Comparison of ENCODE assay signal across 8 cellular contexts in the genomic region with DNA sequence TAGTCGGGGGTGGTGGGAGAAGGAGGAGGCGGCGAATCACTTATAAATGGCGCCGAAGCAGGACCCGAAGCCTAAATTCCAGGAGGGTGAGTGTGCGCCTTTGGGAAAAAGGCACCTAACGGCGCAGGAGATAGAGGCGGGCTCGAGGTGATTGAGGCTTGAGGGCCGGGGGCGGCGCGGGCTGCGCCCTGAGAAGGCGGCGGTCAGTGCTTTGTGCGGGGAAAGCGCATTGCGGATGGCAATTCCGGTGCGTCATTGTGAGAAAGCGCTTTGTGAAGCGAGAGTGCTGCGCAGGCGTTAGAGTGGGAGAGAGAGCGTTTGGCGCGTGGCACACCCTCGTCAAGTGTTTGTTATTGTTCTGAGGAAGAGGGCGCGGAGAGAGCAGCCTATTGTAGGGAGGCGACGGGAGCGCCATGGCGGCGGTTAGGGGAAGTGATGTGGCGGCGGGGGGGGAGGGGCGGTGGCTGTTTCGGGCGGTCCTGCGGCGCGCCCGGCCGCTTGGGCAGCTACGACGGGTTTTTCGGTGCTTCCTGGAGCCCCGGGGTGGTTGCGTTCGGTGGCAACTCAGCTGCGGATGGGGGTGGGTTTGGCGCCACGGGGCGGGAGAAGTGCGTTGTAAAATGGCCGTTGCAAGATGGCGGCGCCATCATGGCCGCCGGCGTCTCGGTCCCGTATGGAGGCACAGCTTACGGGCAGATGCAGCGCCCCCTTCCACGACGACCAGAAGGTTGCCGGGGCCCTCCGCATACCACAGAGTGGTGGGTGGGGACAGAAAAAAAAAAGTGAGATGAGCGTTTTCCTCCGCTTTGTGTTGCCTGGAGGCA. TPM values are rescaled to one million over a fixed set of nuclear protein-coding genes. Genes with fewer than 3 reads are reported as not detected.
A peak's percentile ranks its signal among the peaks of the same experiment; 100 is the strongest.
DNase-seq lines count a peak whose midpoint lies in the region; ATAC-seq, FAIRE-seq and TF ChIP-seq lines count a peak whose summit lies in the region.

No MANE protein-coding gene starts in this region.

- no peaks in the 10 kb centered on the region for H3K9me3 Mint-ChIP-seq in activated T-helper 2 cell treated with anti-CD3 and anti-CD28 coated beads, Interferon-gamma antibody, Interleukin-2, Interleukin-4, amounts not matched to agents 10 μg/mL and 5 μg/mL and 100 μg/mL, durations not matched to agents 14 hours and 24 hours and 36 hours
- no peaks in the 10 kb centered on the region for H3K9me3 Mint-ChIP-seq in nephron progenitor cell

- no peaks in the 10 kb centered on the region for H3K27me3 Mint-ChIP-seq in activated T-helper 2 cell treated with anti-CD3 and anti-CD28 coated beads, Interferon-gamma antibody, Interleukin-2, Interleukin-4, amounts not matched to agents 10 μg/mL and 5 μg/mL and 100 μg/mL, durations not matched to agents 14 hours and 24 hours and 36 hours (ENCODE audit: low read depth)
- H3K27me3 Mint-ChIP-seq in nephron progenitor cell (ENCODE audit: low read depth, poor library complexity): peaks cover 3% of the 10 kb centered on the region

- peaks cover 27% of the 10 kb centered on the region for H3K36me3 Mint-ChIP-seq in activated T-helper 2 cell treated with anti-CD3 and anti-CD28 coated beads, Interferon-gamma antibody, Interleukin-2, Interleukin-4, amounts not matched to agents 10 μg/mL and 5 μg/mL and 100 μg/mL, durations not matched to agents 14 hours and 24 hours and 36 hours (ENCODE audit: low read depth)
- peaks cover 28% of the 10 kb centered on the region for H3K36me3 Mint-ChIP-seq in nephron progenitor cell (ENCODE audit: low read depth)

- ATAC-seq in GM21825 (IDR thresholded peaks at IDR 0.05; ENCODE audit: unreplicated experiment): peak; percentile 58
- ATAC-seq in stimulated activated naive CD8-positive, alpha-beta T cell treated with anti-CD3 and anti-CD28 coated beads, Interleukin-15, Interleukin-2, amounts not matched to agents 100 U/mL and 50 U/mL, for 24 hours: peak; percentile 79

- H3K4me3 ChIP-seq in fibroblast of pulmonary artery (replicated peaks; ENCODE audit: low read depth, low read length): peak overlapping the region; percentile 99

- peak overlapping the region; percentile 100 for H3K27ac Mint-ChIP-seq in activated T-helper 2 cell treated with anti-CD3 and anti-CD28 coated beads, Interferon-gamma antibody, Interleukin-2, Interleukin-4, amounts not matched to agents 10 μg/mL and 5 μg/mL and 100 μg/mL, durations not matched to agents 14 hours and 24 hours and 36 hours
- peak overlapping the region; percentile 100 for H3K27ac Mint-ChIP-seq in nephron progenitor cell

- DNase-seq in Daoy (ENCODE audit: low read depth) (peak; percentile 93), Kasumi-1 (lab: John Stamatoyannopoulos, UW) (peak; percentile 75 to 82), RCC 7860 (ENCODE audit: low spot score) (peak; percentile 65), fibroblast of pulmonary artery (ENCODE audit: low read depth) (peak; percentile 92), nephron progenitor cell (peak; percentile 88)
- peak; percentile 89 for DNase-seq in activated T-helper 2 cell treated with anti-CD3 and anti-CD28 coated beads, Interferon-gamma antibody, Interleukin-2, Interleukin-4, amounts not matched to agents 10 μg/mL and 5 μg/mL and 100 μg/mL, durations not matched to agents 14 hours and 24 hours and 36 hours (ENCODE audit: low spot score)
- DNase-seq in stimulated activated naive CD8-positive, alpha-beta T cell treated with anti-CD3 and anti-CD28 coated beads, Interleukin-15, Interleukin-2, amounts not matched to agents 100 U/mL and 50 U/mL, for 24 hours: peak; percentile 91

- peak overlapping the region; percentile 97 for H3K4me3 Mint-ChIP-seq in activated T-helper 2 cell treated with anti-CD3 and anti-CD28 coated beads, Interferon-gamma antibody, Interleukin-2, Interleukin-4, amounts not matched to agents 10 μg/mL and 5 μg/mL and 100 μg/mL, durations not matched to agents 14 hours and 24 hours and 36 hours (ENCODE audit: low read depth)
- H3K4me3 Mint-ChIP-seq in nephron progenitor cell: peak overlapping the region; percentile 98

- intact Hi-C loops in activated T-helper 2 cell treated with anti-CD3 and anti-CD28 coated beads, Interferon-gamma antibody, Interleukin-2, Interleukin-4, amounts not matched to agents 10 μg/mL and 5 μg/mL and 100 μg/mL, durations not matched to agents 14 hours and 24 hours and 36 hours (cut with micrococcal nuclease): loop anchor here (1.0 to 5.0 kb wide), 6 partner anchors 13 to 436 kb away; a partner anchor contains a TSS

- FAIRE-seq in RCC 7860 (lab: Jason Lieb, UNC): no peak

- H3K4me1 Mint-ChIP-seq in activated T-helper 2 cell treated with anti-CD3 and anti-CD28 coated beads, Interferon-gamma antibody, Interleukin-2, Interleukin-4, amounts not matched to agents 10 μg/mL and 5 μg/mL and 100 μg/mL, durations not matched to agents 14 hours and 24 hours and 36 hours (ENCODE audit: low read depth): peaks cover 30% of the 10 kb centered on the region
- H3K4me1 Mint-ChIP-seq in nephron progenitor cell: peaks cover 56% of the 10 kb centered on the region

- TF ChIP-seq CTCF in fibroblast of pulmonary artery (IDR thresholded peaks at IDR 0.05; ENCODE audit: low read length, missing control alignments) (peak; percentile 38), nephron progenitor cell (IDR thresholded peaks at IDR 0.05) (peak; percentile 50)

RNA-seq across cellular contexts. Expression of a gene that starts 0.5 kb away (rescaled TPM):
- total RNA-seq in Daoy (2014; rRNA removed; shearing (Covaris generic)): 270 and 334 TPM in 2 replicates
- total RNA-seq in activated T-helper 2 cell treated with anti-CD3 and anti-CD28 coated beads, Interferon-gamma antibody, Interleukin-2, Interleukin-4, amounts not matched to agents 10 μg/mL and 5 μg/mL and 100 μg/mL, durations not matched to agents 14 hours and 24 hours and 36 hours: 293 and 302 TPM in 2 replicates

Comparison
In these comparisons a context has a peak if more than half of its experiments do, and no peak if none do; other contexts are left out.
1. Peak in every context shown above with its lines: DNase-seq, ATAC-seq and H3K4me3 ChIP-seq.